Comparison of ENCODE assay signal across 8 cellular contexts in the genomic region with DNA sequence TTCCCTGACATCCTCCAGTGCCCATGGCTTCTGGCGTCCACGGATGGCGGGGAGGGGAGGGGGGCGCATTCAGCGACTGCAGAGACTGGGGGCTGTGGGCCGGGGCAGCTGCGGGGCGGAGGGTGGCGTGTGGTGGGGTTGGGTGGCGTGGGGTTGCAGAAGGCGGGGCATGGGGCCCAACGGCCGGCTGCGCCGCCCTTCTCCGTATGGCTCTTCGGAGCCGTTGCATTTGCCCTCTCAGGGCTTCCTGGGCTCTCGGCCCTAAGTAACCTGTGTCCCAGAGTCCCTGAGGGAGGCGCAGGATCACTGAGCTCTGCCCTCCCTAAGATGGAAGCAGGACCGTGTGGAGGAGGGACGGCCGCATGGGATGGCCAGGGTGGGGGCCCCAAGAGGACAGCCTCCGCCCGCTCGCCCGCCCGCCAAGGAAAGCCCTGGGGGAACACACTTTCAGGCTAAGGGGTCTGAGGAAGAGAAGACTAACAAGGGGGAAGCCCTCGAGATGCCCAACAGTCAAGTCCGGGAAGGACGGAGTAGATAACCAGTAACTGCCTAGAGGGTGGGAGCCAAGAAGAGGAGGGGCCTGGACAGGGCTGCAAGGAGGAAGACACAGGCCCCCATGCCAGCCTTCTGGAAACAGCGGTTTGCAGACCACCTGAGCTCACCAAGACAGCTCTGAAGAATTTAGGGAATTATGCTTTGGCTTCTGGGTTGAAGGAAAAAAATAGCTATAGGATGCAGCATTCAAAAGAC. TPM values are rescaled to one million over a fixed set of nuclear protein-coding genes. Genes with fewer than 3 reads are reported as not detected.
A peak's percentile ranks its signal among the peaks of the same experiment; 100 is the strongest.
DNase-seq lines count a peak whose midpoint lies in the region; ATAC-seq and TF ChIP-seq lines count a peak whose summit lies in the region.

No MANE protein-coding gene starts in this region.

- no peaks in the 10 kb centered on the region for H3K27me3 ChIP-seq in CD4-positive, CD25-positive, alpha-beta regulatory T cell (ENCODE audit: control insufficient read depth, insufficient read depth, low read length)
- H3K27me3 ChIP-seq in brain microvascular endothelial cell (replicated peaks) (no peaks in the 10 kb centered on the region), thoracic aorta (replicated peaks; ENCODE audit: insufficient read depth) (no peaks in the 10 kb centered on the region)

- ATAC-seq in CD4-positive, CD25-positive, alpha-beta regulatory T cell (ENCODE audit: low read depth in 2 of 2) = no peak
- no peak for ATAC-seq in thoracic aorta (ENCODE audit: insufficient number of reproducible peaks, low FRiP score, low read depth)
- no peak for ATAC-seq in HG03442 (IDR thresholded peaks at IDR 0.05; ENCODE audit: unreplicated experiment)

- peaks cover 6% of the 10 kb centered on the region for H3K36me3 Mint-ChIP-seq in CD4-positive, CD25-positive, alpha-beta regulatory T cell

- peaks cover 13% of the 10 kb centered on the region for H3K36me3 ChIP-seq in CD4-positive, CD25-positive, alpha-beta regulatory T cell (ENCODE audit: control insufficient read depth, insufficient read depth, low read length)
- H3K36me3 ChIP-seq in brain microvascular endothelial cell (replicated peaks) (peaks cover 8% of the 10 kb centered on the region), thoracic aorta (peaks cover under 1% of the 10 kb centered on the region)

- peaks cover 17% of the 10 kb centered on the region for H3K4me1 ChIP-seq in CD4-positive, CD25-positive, alpha-beta regulatory T cell (ENCODE audit: control insufficient read depth, insufficient read depth, low read length, poor library complexity, severe bottlenecking)
- H3K4me1 ChIP-seq in thoracic aorta (ENCODE audit: control insufficient read depth in 1 of 2, low read depth in 2 of 2) = peaks cover 7 to 18% of the 10 kb centered on the region in 2 donors

- H3K27ac ChIP-seq in CD4-positive, CD25-positive, alpha-beta regulatory T cell (ENCODE audit: insufficient read depth, low read length, poor library complexity, severe bottlenecking) = no peak overlapping the region
- no peak overlapping the region for H3K27ac ChIP-seq in brain microvascular endothelial cell
- no peak overlapping the region for H3K27ac ChIP-seq in thoracic aorta

- peaks cover 0 to 1% (median 0%) of the 10 kb centered on the region in 7 donors for H3K9me3 Mint-ChIP-seq in CD4-positive, CD25-positive, alpha-beta regulatory T cell

- H3K27ac Mint-ChIP-seq in CD4-positive, CD25-positive, alpha-beta regulatory T cell = no peak overlapping the region

- H3K4me1 Mint-ChIP-seq in CD4-positive, CD25-positive, alpha-beta regulatory T cell = peaks cover 0 to 13% (median 1%) of the 10 kb centered on the region in 4 donors

- H3K4me3 ChIP-seq in CD4-positive, CD25-positive, alpha-beta regulatory T cell (ENCODE audit: low read depth, low read length) = no peak overlapping the region
- H3K4me3 ChIP-seq in brain microvascular endothelial cell (ENCODE audit: low read depth, low read length) (peak overlapping the region; percentile 68), thoracic aorta (peak overlapping the region; percentile 83)

- H3K9me3 ChIP-seq in CD4-positive, CD25-positive, alpha-beta regulatory T cell (ENCODE audit: control insufficient read depth in 2 of 2, low read length in 2 of 2) = no peaks in the 10 kb centered on the region
- H3K9me3 ChIP-seq in thoracic aorta = no peaks in the 10 kb centered on the region

- DNase-seq in CD4-positive, CD25-positive, alpha-beta regulatory T cell = no peak
- DNase-seq in HK-2 (ENCODE audit: unreplicated experiment) (peak; percentile 75), brain microvascular endothelial cell (no peak), left kidney (ENCODE audit: low read depth, low spot score) (peak; percentile 56), thoracic aorta (ENCODE audit: low spot score) (no peak), GDM1 (lab: John Stamatoyannopoulos, UW) (no peak)
- DNase-seq in activated naive CD4-positive, alpha-beta T cell treated with Interleukin-2 at 50 U/mL for 16 hours = no peak

- peak overlapping the region in 3 of 4 donors; percentile 26 to 88 (median 77) for H3K4me3 Mint-ChIP-seq in CD4-positive, CD25-positive, alpha-beta regulatory T cell

- in situ Hi-C loops in brain microvascular endothelial cell (cut with HindIII; ENCODE audit: low pct_ligation_motif_present, low sequenced_read_pairs) = no loop called here

- TF ChIP-seq CTCF in brain microvascular endothelial cell (IDR thresholded peaks at IDR 0.05; ENCODE audit: low read depth, low read length, missing control alignments) = no peak
- TF ChIP-seq CTCF in thoracic aorta (IDR thresholded peaks at IDR 0.05) = no peak

- H3K27me3 Mint-ChIP-seq in CD4-positive, CD25-positive, alpha-beta regulatory T cell = peaks cover 42% of the 10 kb centered on the region

RNA-seq across cellular contexts. Expression of gene AIFM3, which starts 9.2 kb away (rescaled TPM):
- total RNA-seq in CD4-positive, CD25-positive, alpha-beta regulatory T cell = 0.49 TPM
- not detected for polyA plus RNA-seq in CD4-positive, CD25-positive, alpha-beta regulatory T cell
- 1 to 10 TPM; 3.4 to 5.8 TPM for total RNA-seq in thoracic aorta

RNA-seq across cellular contexts. Expression of gene LZTR1, which starts 24.2 kb away (rescaled TPM):
- 69.4 TPM for total RNA-seq in CD4-positive, CD25-positive, alpha-beta regulatory T cell
- 10 to 100 TPM in 3 of 4 donors, 1 to 10 TPM in 1; 9.6 to 12.1 (median 11.7) TPM for polyA plus RNA-seq in CD4-positive, CD25-positive, alpha-beta regulatory T cell
- total RNA-seq in thoracic aorta = 100 to 1,000 TPM in 1 of 2 donors, 10 to 100 TPM in 1; 96.2 to 105 TPM

RNA-seq across cellular contexts. Expression of gene CRKL, which starts 40.7 kb away (rescaled TPM):
- 49.5 TPM for total RNA-seq in CD4-positive, CD25-positive, alpha-beta regulatory T cell
- polyA plus RNA-seq in CD4-positive, CD25-positive, alpha-beta regulatory T cell = 10 to 100 TPM; 41.7 to 61.4 (median 57.0) TPM
- total RNA-seq in thoracic aorta = 10 to 100 TPM; 42.1 to 45.2 TPM

RNA-seq across cellular contexts. Expression of gene THAP7, which starts 44.1 kb away (rescaled TPM):
- total RNA-seq in CD4-positive, CD25-positive, alpha-beta regulatory T cell = 41.7 TPM
- 10 to 100 TPM; 38.5 to 58.0 (median 47.4) TPM for polyA plus RNA-seq in CD4-positive, CD25-positive, alpha-beta regulatory T cell
- total RNA-seq in thoracic aorta = 10 to 100 TPM; 38.3 to 60.0 TPM

RNA-seq across cellular contexts. Expression of gene P2RX6, which starts 57.1 kb away (rescaled TPM):
- total RNA-seq in CD4-positive, CD25-positive, alpha-beta regulatory T cell = 0.59 TPM
- polyA plus RNA-seq in CD4-positive, CD25-positive, alpha-beta regulatory T cell = under 1 TPM in 1 of 4 donors, not detected in 3; 0.10 TPM
- total RNA-seq in thoracic aorta = under 1 TPM in 1 of 2 donors, not detected in 1; 0.81 TPM

Comparison
In these comparisons a context has a peak if more than half of its experiments do, and no peak if none do; other contexts are left out.
1. DNase-seq: peak in HK-2 (single experiment) and left kidney (single experiment); none in CD4-positive, CD25-positive, alpha-beta regulatory T cell (0 of 3), brain microvascular endothelial cell (single experiment), thoracic aorta (single experiment), GDM1 (single experiment) and activated naive CD4-positive, alpha-beta T cell treated with Interleukin-2 at 50 U/mL for 16 hours (single experiment).